ENCODE assay signal across 16 cellular contexts in the genomic region with DNA sequence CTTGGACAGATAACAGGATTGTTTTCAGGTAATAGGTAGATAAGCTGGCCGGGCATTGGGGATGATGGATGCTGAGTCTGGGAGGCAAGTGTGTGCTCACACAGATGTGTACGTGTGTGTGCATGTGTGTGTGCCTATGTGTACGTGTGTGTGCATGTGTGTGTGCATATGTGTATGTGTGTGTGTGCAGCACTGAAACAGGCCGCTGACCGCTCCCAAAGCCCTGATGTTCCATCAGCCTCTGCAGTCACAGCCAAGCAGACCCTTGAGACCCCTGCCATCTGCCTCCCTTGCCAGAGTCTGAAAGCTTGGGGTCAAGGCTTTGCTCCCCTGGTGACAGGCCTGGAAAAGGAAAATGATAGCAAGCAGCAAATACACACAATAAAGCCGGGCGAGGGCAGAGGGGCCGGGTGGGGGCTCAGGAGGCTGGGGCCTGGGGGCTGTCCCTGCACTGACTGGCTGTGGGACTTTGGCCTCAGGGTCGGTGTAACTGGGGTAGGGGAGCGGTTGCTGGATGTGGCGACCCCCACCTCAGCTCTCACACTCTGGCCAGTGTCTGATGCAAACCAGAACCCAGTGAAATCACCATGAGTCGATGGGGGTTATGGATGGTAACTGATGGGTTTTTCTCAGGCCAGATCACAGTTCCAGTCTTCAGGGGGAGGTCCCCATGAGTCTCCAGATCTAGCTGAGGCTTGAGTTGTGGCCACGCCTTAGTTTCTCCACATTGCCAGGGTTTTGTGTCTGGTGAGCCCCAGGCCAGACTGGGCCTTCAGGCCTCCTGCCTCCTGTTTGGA. TPM values are rescaled to one million over a fixed set of nuclear protein-coding genes. Genes with fewer than 3 reads are reported as not detected.
DNase-seq lines count a peak whose midpoint lies in the region; ATAC-seq, FAIRE-seq and TF ChIP-seq lines count a peak whose summit lies in the region.
"Had no signal": no experiment of that assay in that cellular context is flagged by ENCODE, and none has a peak within 500 bp of the region (broad histone marks: within the 10 kb centered on the region; RNA-seq: fewer than 3 reads in every experiment).

No MANE protein-coding gene starts in this region.

- H3K27ac Mint-ChIP-seq in activated naive CD8-positive, alpha-beta T cell treated with anti-CD3 and anti-CD28 coated beads, Interleukin-2, amount 50 U/mL, for 24 hours: peak overlapping the region; percentile 18
- H3K27ac Mint-ChIP-seq in activated naive CD8-positive, alpha-beta T cell treated with anti-CD3 and anti-CD28 coated beads for 36 hours: no peak overlapping the region
- H3K27ac Mint-ChIP-seq in stimulated activated naive B cell treated with anti-CD40 and anti-IgM and Interleukin-4, amounts not matched to agents 10 μg/mL and 1 μg/mL and 100 μg/mL, for 72 hours: peak overlapping the region; percentile 70
- H3K27ac Mint-ChIP-seq: activated CD4-positive, alpha-beta T cell treated with anti-CD3 and anti-CD28 coated beads, Interleukin-2, amount 10 ng/mL, durations not matched to agents 7 days and 5 days; T-helper 1 cell treated with Interleukin-12 subunit alpha and Interleukin-12 subunit beta and Interleukin-4 antibody, amounts not matched to agents 30 μg/mL and 1 μg/mL, for 36 hours had no signal

- peaks cover 18 to 23% of the 10 kb centered on the region in 2 donors for H3K4me1 ChIP-seq in gastrocnemius medialis

- FAIRE-seq in bronchial epithelial cell (lab: Jason Lieb, UNC): peak; percentile 90

- peaks cover 17% of the 10 kb centered on the region for H3K27me3 Mint-ChIP-seq in activated naive CD8-positive, alpha-beta T cell treated with anti-CD3 and anti-CD28 coated beads, Interleukin-2, amount 50 U/mL, for 24 hours
- H3K27me3 Mint-ChIP-seq in activated naive CD8-positive, alpha-beta T cell treated with anti-CD3 and anti-CD28 coated beads for 36 hours: peaks cover 3% of the 10 kb centered on the region
- peaks cover 0 to 7% of the 10 kb centered on the region in 2 donors for H3K27me3 Mint-ChIP-seq in stimulated activated naive B cell treated with anti-CD40 and anti-IgM and Interleukin-4, amounts not matched to agents 10 μg/mL and 1 μg/mL and 100 μg/mL, for 72 hours
- H3K27me3 Mint-ChIP-seq: activated CD4-positive, alpha-beta T cell treated with anti-CD3 and anti-CD28 coated beads, Interleukin-2, amount 10 ng/mL, durations not matched to agents 7 days and 5 days had no signal

- in situ Hi-C loops in gastrocnemius medialis (cut with MboI; ENCODE audit: low sequenced_read_pairs in 4 of 4): no loop called here

- H3K4me1 Mint-ChIP-seq in activated naive CD8-positive, alpha-beta T cell treated with anti-CD3 and anti-CD28 coated beads, Interleukin-2, amount 50 U/mL, for 24 hours: peaks cover 56% of the 10 kb centered on the region
- H3K4me1 Mint-ChIP-seq in activated naive CD8-positive, alpha-beta T cell treated with anti-CD3 and anti-CD28 coated beads for 36 hours: peaks cover 40% of the 10 kb centered on the region
- H3K4me1 Mint-ChIP-seq in stimulated activated naive B cell treated with anti-CD40 and anti-IgM and Interleukin-4, amounts not matched to agents 10 μg/mL and 1 μg/mL and 100 μg/mL, for 72 hours: peaks cover 55 to 67% of the 10 kb centered on the region in 2 donors

- no peak for DNase-seq in activated naive CD8-positive, alpha-beta T cell treated with anti-CD3 and anti-CD28 coated beads, Interleukin-2, amount 50 U/mL, for 24 hours
- no peak for DNase-seq in activated naive CD8-positive, alpha-beta T cell treated with anti-CD3 and anti-CD28 coated beads for 36 hours
- peak; percentile 20 for DNase-seq in bronchial epithelial cell (ENCODE audit: low read depth)
- no peak for DNase-seq in stimulated activated naive B cell treated with anti-CD40 and anti-IgM and Interleukin-4, amounts not matched to agents 10 μg/mL and 1 μg/mL and 100 μg/mL, for 72 hours
- DNase-seq in NCI-H128 (lab: John Stamatoyannopoulos, UW; ENCODE audit: unreplicated experiment): no peak
- no peak for DNase-seq in DMS79 (lab: John Stamatoyannopoulos, UW)
- DNase-seq in gastrocnemius medialis: no peak
- DNase-seq: activated CD4-positive, alpha-beta T cell treated with anti-CD3 and anti-CD28 coated beads, Interleukin-2, amount 10 ng/mL, durations not matched to agents 7 days and 5 days; activated gamma-delta T cell; brain microvascular endothelial cell; MV-4-11; NCI-H2107; NCI-H774 had no signal

- H3K27me3 ChIP-seq in bronchial epithelial cell (ENCODE audit: control insufficient read depth, insufficient read depth, low read length) (no peaks in the 10 kb centered on the region), gastrocnemius medialis (no peaks in the 10 kb centered on the region)
- H3K27me3 ChIP-seq: brain microvascular endothelial cell had no signal

- TF ChIP-seq POLR2A in gastrocnemius medialis (IDR thresholded peaks at IDR 0.05): no peak

- peak overlapping the region in 2 of 4 donors; percentile 76 to 82 for H3K27ac ChIP-seq in gastrocnemius medialis
- H3K27ac ChIP-seq: brain microvascular endothelial cell, RWPE1 had no signal

- TF ChIP-seq CTCF in bronchial epithelial cell (IDR thresholded peaks at IDR 0.05; ENCODE audit: insufficient read depth, low read length, severe bottlenecking) (no peak), gastrocnemius medialis (IDR thresholded peaks at IDR 0.05 in 4 of 5, conservative IDR thresholded peaks at IDR 0.05 in 1 of 5) (no peak)

- H3K9me3 Mint-ChIP-seq in activated naive CD8-positive, alpha-beta T cell treated with anti-CD3 and anti-CD28 coated beads, Interleukin-2, amount 50 U/mL, for 24 hours: no peaks in the 10 kb centered on the region
- no peaks in the 10 kb centered on the region for H3K9me3 Mint-ChIP-seq in activated naive CD8-positive, alpha-beta T cell treated with anti-CD3 and anti-CD28 coated beads for 36 hours
- no peaks in the 10 kb centered on the region for H3K9me3 Mint-ChIP-seq in stimulated activated naive B cell treated with anti-CD40 and anti-IgM and Interleukin-4, amounts not matched to agents 10 μg/mL and 1 μg/mL and 100 μg/mL, for 72 hours
- H3K9me3 Mint-ChIP-seq: T-helper 1 cell treated with Interleukin-12 subunit alpha and Interleukin-12 subunit beta and Interleukin-4 antibody, amounts not matched to agents 30 μg/mL and 1 μg/mL, for 36 hours had no signal

- H3K36me3 ChIP-seq in bronchial epithelial cell (ENCODE audit: control insufficient read depth, insufficient read depth, low read length) (no peaks in the 10 kb centered on the region), gastrocnemius medialis (no peaks in the 10 kb centered on the region)
- H3K36me3 ChIP-seq: brain microvascular endothelial cell had no signal

- no peak overlapping the region for H3K4me3 Mint-ChIP-seq in activated naive CD8-positive, alpha-beta T cell treated with anti-CD3 and anti-CD28 coated beads, Interleukin-2, amount 50 U/mL, for 24 hours
- H3K4me3 Mint-ChIP-seq in activated naive CD8-positive, alpha-beta T cell treated with anti-CD3 and anti-CD28 coated beads for 36 hours: no peak overlapping the region
- no peak overlapping the region for H3K4me3 Mint-ChIP-seq in stimulated activated naive B cell treated with anti-CD40 and anti-IgM and Interleukin-4, amounts not matched to agents 10 μg/mL and 1 μg/mL and 100 μg/mL, for 72 hours
- H3K4me3 Mint-ChIP-seq: activated CD4-positive, alpha-beta T cell treated with anti-CD3 and anti-CD28 coated beads, Interleukin-2, amount 10 ng/mL, durations not matched to agents 7 days and 5 days; T-helper 1 cell treated with Interleukin-12 subunit alpha and Interleukin-12 subunit beta and Interleukin-4 antibody, amounts not matched to agents 30 μg/mL and 1 μg/mL, for 36 hours had no signal

- ATAC-seq in activated naive CD8-positive, alpha-beta T cell treated with anti-CD3 and anti-CD28 coated beads, Interleukin-2, amount 50 U/mL, for 24 hours: peak; percentile 59
- ATAC-seq in GM21381 (IDR thresholded peaks at IDR 0.05; ENCODE audit: unreplicated experiment): peak; percentile 23
- ATAC-seq in stimulated activated naive B cell treated with anti-CD40 and anti-IgM and Interleukin-4, amounts not matched to agents 10 μg/mL and 1 μg/mL and 100 μg/mL, for 72 hours (replicated peaks): peak in 1 of 2 donors; percentile 26
- no peak for ATAC-seq in gastrocnemius medialis

- H3K36me3 Mint-ChIP-seq in activated naive CD8-positive, alpha-beta T cell treated with anti-CD3 and anti-CD28 coated beads, Interleukin-2, amount 50 U/mL, for 24 hours (ENCODE audit: low read depth): no peaks in the 10 kb centered on the region
- H3K36me3 Mint-ChIP-seq in activated naive CD8-positive, alpha-beta T cell treated with anti-CD3 and anti-CD28 coated beads for 36 hours: no peaks in the 10 kb centered on the region
- H3K36me3 Mint-ChIP-seq in stimulated activated naive B cell treated with anti-CD40 and anti-IgM and Interleukin-4, amounts not matched to agents 10 μg/mL and 1 μg/mL and 100 μg/mL, for 72 hours: no peaks in the 10 kb centered on the region

- H3K4me3 ChIP-seq in bronchial epithelial cell (ENCODE audit: low read depth, low read length): no peak overlapping the region
- no peak overlapping the region for H3K4me3 ChIP-seq in gastrocnemius medialis

- intact Hi-C loops in gastrocnemius medialis (cut with DNase I; ENCODE audit: low total_unique reads): loop anchor here (2.0 kb wide), 1 partner anchor 33 kb away; no protein-coding TSS in a partner anchor

- no peaks in the 10 kb centered on the region for H3K9me3 ChIP-seq in gastrocnemius medialis

RNA-seq across cellular contexts. Expression of gene TNFRSF8, which starts 9.2 kb away (rescaled TPM):
- total RNA-seq in activated naive CD8-positive, alpha-beta T cell treated with anti-CD3 and anti-CD28 coated beads for 36 hours: 1 to 10 TPM; 1.9 to 2.6 TPM
- total RNA-seq in bronchial epithelial cell: not detected in 2 replicates
- total RNA-seq in gastrocnemius medialis: 1 to 10 TPM; 1.1 to 2.6 (median 1.4) TPM

RNA-seq across cellular contexts. Expression of gene MIIP, which starts 34.7 kb away (rescaled TPM):
- total RNA-seq in activated naive CD8-positive, alpha-beta T cell treated with anti-CD3 and anti-CD28 coated beads for 36 hours: 10 to 100 TPM; 21.0 to 22.2 TPM
- 20.7 and 33.2 TPM in 2 replicates for total RNA-seq in bronchial epithelial cell
- 10 to 100 TPM; 32.4 to 43.1 (median 40.1) TPM for total RNA-seq in gastrocnemius medialis

Comparison
In these comparisons a context has a peak if more than half of its experiments do, and no peak if none do; other contexts are left out.
1. ATAC-seq: peak in activated naive CD8-positive, alpha-beta T cell treated with anti-CD3 and anti-CD28 coated beads, Interleukin-2, amount 50 U/mL, for 24 hours (single experiment) and GM21381 (single experiment); none in gastrocnemius medialis (0 of 2).